ENCODE assay signal across 11 cellular contexts in genomic region chr18:76488190-76488589, GRCh38.
DNase-seq lines count a peak whose midpoint lies in the region; ATAC-seq lines count a peak whose summit lies in the region.
"Had no signal": no experiment of that assay in that cellular context is flagged by ENCODE, and none has a peak within 500 bp of the region (broad histone marks: within the 10 kb centered on the region; RNA-seq: fewer than 3 reads in every experiment).

No MANE protein-coding gene starts in this region.

- peak overlapping the region; percentile 8 for H3K4me3 ChIP-seq in HAP-1
- H3K4me3 ChIP-seq in iPS-18a (ENCODE audit: low read length), result peak overlapping the region; percentile 0
- peak overlapping the region; percentile 5 for H3K4me3 ChIP-seq in skeletal muscle cell (ENCODE audit: low read depth, low read length)

- peak in 1 of 2 experiments; percentile 36 for DNase-seq in HAP-1 (ENCODE audit: low spot score in 2 of 2)
- peak; percentile 74 for DNase-seq in amniotic epithelial cell (ENCODE audit: low read depth)
- no peak for DNase-seq in skeletal muscle cell (ENCODE audit: low read depth)
- DNase-seq: activated effector memory CD4-positive, alpha-beta T cell treated with anti-CD3 and anti-CD28 coated beads, Interleukin-2, amount 50 U/mL, for 16 hours; NCI-H446 treated with DMSO at 0.1 percent for 48 hours; SHP77 treated with DMSO at 0.1 percent for 48 hours had no signal

- H3K9me3 ChIP-seq in HAP-1 (no peaks in the 10 kb centered on the region), iPS-18a (ENCODE audit: control insufficient read depth, low read depth, low read length) (no peaks in the 10 kb centered on the region)

- H3K27me3 ChIP-seq in HAP-1 (ENCODE audit: low read depth), result no peaks in the 10 kb centered on the region
- peaks cover 55% of the 10 kb centered on the region for H3K27me3 ChIP-seq in iPS-18a (ENCODE audit: control insufficient read depth, insufficient read depth, low read length)

- H3K27ac ChIP-seq in iPS-18a (ENCODE audit: low read length), result no peak overlapping the region

- no peak overlapping the region for H3K9ac ChIP-seq in iPS-18a (ENCODE audit: low read length)

- ATAC-seq in HG03378 (IDR thresholded peaks at IDR 0.05; ENCODE audit: unreplicated experiment) (no peak), HG02642 (IDR thresholded peaks at IDR 0.05; ENCODE audit: poor library complexity, unreplicated experiment) (no peak), HG02884 (IDR thresholded peaks at IDR 0.05; ENCODE audit: unreplicated experiment) (no peak), GM21528 (IDR thresholded peaks at IDR 0.05; ENCODE audit: low FRiP score, unreplicated experiment) (no peak)

- in situ Hi-C loops in HAP-1 (cut with MboI; ENCODE audit: low sequenced_read_pairs), result no loop called here

- peaks cover 51% of the 10 kb centered on the region for H3K4me1 ChIP-seq in HAP-1
- H3K4me1 ChIP-seq in iPS-18a (ENCODE audit: control insufficient read depth, low read depth, low read length), result peaks cover 34% of the 10 kb centered on the region

- no peaks in the 10 kb centered on the region for H3K36me3 ChIP-seq in HAP-1 (replicated peaks)
- H3K36me3 ChIP-seq in iPS-18a (ENCODE audit: control insufficient read depth, low read depth, low read length), result no peaks in the 10 kb centered on the region
